In genomic region chr18:31741096-31741735, GRCh38 we compare ENCODE assay signal across 1 cellular context.
TF ChIP-seq lines count a peak whose summit lies in the region.

No MANE protein-coding gene starts in this region.

TF ChIP-seq in GM23338, 12 proteins besides CTCF, POLR2A, EP300 and RAD21 (continued from another document):
- TF ChIP-seq, protein P1, sequence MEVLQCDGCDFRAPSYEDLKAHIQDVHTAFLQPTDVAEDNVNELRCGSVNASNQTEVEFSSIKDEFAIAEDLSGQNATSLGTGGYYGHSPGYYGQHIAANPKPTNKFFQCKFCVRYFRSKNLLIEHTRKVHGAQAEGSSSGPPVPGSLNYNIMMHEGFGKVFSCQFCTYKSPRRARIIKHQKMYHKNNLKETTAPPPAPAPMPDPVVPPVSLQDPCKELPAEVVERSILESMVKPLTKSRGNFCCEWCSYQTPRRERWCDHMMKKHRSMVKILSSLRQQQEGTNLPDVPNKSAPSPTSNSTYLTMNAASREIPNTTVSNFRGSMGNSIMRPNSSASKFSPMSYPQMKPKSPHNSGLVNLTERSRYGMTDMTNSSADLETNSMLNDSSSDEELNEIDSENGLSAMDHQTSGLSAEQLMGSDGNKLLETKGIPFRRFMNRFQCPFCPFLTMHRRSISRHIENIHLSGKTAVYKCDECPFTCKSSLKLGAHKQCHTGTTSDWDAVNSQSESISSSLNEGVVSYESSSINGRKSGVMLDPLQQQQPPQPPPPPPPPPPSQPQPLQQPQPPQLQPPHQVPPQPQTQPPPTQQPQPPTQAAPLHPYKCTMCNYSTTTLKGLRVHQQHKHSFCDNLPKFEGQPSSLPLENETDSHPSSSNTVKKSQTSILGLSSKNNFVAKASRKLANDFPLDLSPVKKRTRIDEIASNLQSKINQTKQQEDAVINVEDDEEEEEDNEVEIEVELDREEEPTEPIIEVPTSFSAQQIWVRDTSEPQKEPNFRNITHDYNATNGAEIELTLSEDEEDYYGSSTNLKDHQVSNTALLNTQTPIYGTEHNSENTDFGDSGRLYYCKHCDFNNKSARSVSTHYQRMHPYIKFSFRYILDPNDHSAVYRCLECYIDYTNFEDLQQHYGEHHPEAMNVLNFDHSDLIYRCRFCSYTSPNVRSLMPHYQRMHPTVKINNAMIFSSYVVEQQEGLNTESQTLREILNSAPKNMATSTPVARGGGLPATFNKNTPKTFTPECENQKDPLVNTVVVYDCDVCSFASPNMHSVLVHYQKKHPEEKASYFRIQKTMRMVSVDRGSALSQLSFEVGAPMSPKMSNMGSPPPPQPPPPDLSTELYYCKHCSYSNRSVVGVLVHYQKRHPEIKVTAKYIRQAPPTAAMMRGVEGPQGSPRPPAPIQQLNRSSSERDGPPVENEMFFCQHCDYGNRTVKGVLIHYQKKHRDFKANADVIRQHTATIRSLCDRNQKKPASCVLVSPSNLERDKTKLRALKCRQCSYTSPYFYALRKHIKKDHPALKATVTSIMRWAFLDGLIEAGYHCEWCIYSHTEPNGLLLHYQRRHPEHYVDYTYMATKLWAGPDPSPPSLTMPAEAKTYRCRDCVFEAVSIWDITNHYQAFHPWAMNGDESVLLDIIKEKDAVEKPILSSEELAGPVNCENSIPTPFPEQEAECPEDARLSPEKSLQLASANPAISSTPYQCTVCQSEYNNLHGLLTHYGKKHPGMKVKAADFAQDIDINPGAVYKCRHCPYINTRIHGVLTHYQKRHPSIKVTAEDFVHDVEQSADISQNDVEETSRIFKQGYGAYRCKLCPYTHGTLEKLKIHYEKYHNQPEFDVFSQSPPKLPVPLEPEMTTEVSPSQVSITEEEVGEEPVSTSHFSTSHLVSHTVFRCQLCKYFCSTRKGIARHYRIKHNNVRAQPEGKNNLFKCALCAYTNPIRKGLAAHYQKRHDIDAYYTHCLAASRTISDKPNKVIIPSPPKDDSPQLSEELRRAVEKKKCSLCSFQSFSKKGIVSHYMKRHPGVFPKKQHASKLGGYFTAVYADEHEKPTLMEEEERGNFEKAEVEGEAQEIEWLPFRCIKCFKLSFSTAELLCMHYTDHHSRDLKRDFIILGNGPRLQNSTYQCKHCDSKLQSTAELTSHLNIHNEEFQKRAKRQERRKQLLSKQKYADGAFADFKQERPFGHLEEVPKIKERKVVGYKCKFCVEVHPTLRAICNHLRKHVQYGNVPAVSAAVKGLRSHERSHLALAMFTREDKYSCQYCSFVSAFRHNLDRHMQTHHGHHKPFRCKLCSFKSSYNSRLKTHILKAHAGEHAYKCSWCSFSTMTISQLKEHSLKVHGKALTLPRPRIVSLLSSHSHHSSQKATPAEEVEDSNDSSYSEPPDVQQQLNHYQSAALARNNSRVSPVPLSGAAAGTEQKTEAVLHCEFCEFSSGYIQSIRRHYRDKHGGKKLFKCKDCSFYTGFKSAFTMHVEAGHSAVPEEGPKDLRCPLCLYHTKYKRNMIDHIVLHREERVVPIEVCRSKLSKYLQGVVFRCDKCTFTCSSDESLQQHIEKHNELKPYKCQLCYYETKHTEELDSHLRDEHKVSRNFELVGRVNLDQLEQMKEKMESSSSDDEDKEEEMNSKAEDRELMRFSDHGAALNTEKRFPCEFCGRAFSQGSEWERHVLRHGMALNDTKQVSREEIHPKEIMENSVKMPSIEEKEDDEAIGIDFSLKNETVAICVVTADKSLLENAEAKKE (CRISPR knock-in tag; IDR thresholded peaks at IDR 0.05) = no peak
